29 cellular contexts compared by ENCODE assay signal in the genomic region with DNA sequence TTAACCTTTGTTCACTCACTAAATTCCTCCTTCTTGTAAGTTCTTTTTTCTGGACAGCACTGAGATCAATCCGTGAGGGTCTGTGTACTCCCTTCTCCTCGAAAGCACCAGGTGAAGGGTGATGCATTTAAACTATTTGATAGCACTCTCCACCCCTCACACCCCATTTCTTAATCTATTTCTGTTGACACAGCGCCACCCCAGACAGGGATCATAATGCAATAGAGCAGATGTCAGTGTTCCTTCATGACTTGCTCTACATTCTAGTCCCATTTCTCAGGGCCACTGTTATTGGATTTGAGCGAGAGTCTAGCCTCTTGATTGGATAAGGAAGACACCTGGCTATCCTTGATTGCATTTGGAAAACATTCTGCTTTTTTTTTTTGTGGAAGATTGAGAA. TPM values are rescaled to one million over a fixed set of nuclear protein-coding genes. Genes with fewer than 3 reads are reported as not detected.
A peak's percentile ranks its signal among the peaks of the same experiment; 100 is the strongest.
DNase-seq lines count a peak whose midpoint lies in the region; ATAC-seq and TF ChIP-seq lines count a peak whose summit lies in the region.
"Had no signal": no experiment of that assay in that cellular context is flagged by ENCODE, and none has a peak within 500 bp of the region (broad histone marks: within the 10 kb centered on the region; RNA-seq: fewer than 3 reads in every experiment).

No MANE protein-coding gene starts in this region.

- H3K9ac ChIP-seq in PC-3 (ENCODE audit: low read length) = no peak overlapping the region

- H3K4me1 ChIP-seq in PC-3 (ENCODE audit: insufficient read depth, low read length) = no peaks in the 10 kb centered on the region
- H3K4me1 ChIP-seq: adrenal gland, body of pancreas, psoas muscle, sigmoid colon, SJSA1, tibial artery had no signal

- ATAC-seq in PC-3 (no peak), left colon (peak; percentile 44)
- ATAC-seq: activated CD4-positive, CD25-positive, alpha-beta regulatory T cell treated with anti-CD3 and anti-CD28 coated beads, Interleukin-2, amount 50 U/mL, for 24 hours; body of pancreas; natural killer cell had no signal

- no peak overlapping the region for H3K4me2 ChIP-seq in PC-3 (ENCODE audit: low read length)

- intact Hi-C loops in PC-3 (cut with micrococcal nuclease) = no loop called here
- intact Hi-C loops in left colon (cut with DNase I, micrococcal nuclease) = no loop called here

- no peak overlapping the region for H3K27ac ChIP-seq in PC-3 (ENCODE audit: low read length)
- H3K27ac ChIP-seq: adrenal gland, body of pancreas, esophagus squamous epithelium, psoas muscle, sigmoid colon, SJSA1, tibial artery had no signal

- no peaks in the 10 kb centered on the region for H3F3A ChIP-seq in PC-3 (ENCODE audit: low read length, unreplicated experiment)

- no TSS peak for BruUV-seq in PC-3 (replicated peaks; lab: Mats Ljungman, UMichigan)

- H3K9me2 ChIP-seq in PC-3 (replicated peaks; ENCODE audit: low read length) = no peaks in the 10 kb centered on the region

- H3K79me2 ChIP-seq in PC-3 (ENCODE audit: low read length) = no peaks in the 10 kb centered on the region

- no peak overlapping the region for H3K4me3 ChIP-seq in PC-3 (ENCODE audit: low read length)
- H3K4me3 ChIP-seq: adrenal gland, body of pancreas, esophagus squamous epithelium, psoas muscle, sigmoid colon, SJSA1, tibial artery had no signal

- peak; percentile 18; the same call in 1 of the 2 replicates for TF ChIP-seq CTCF in PC-3 (conservative IDR thresholded peaks at IDR 0.05; ENCODE audit: low read depth, low read length)

- no peaks in the 10 kb centered on the region for H3K27me3 ChIP-seq in PC-3 (ENCODE audit: low read length)
- H3K27me3 ChIP-seq: adrenal gland, body of pancreas, esophagus squamous epithelium, sigmoid colon had no signal

- DNase-seq in NCI-H524 (lab: John Stamatoyannopoulos, UW) (peak; percentile 8 to 30), NCI-H524 treated with DMSO at 0.1 percent for 48 hours (lab: John Stamatoyannopoulos, UW) (no peak), HT-29 (ENCODE audit: low spot score) (peak; percentile 53), PC-3 (no peak), left colon (peak in 1 of 2 donors; percentile 42), glomerular visceral epithelial cell (ENCODE audit: extremely low spot score) (no peak), amniotic stem cell (lab: John Stamatoyannopoulos, UW) (no peak), NCI-H1930 (lab: John Stamatoyannopoulos, UW) (no peak)
- DNase-seq: activated CD4-positive, alpha-beta T cell treated with anti-CD3 and anti-CD28 coated beads, Interleukin-2, amount 50 U/mL, for 48 hours; activated naive CD4-positive, alpha-beta T cell; adrenal gland; body of pancreas; CD4-positive, alpha-beta T cell; esophagus squamous epithelium; foreskin melanocyte; kidney; MV-4-11; natural killer cell; NCI-H510A treated with DMSO at 0.1 percent for 48 hours; occipital lobe; psoas muscle; RPMI8226; sigmoid colon; stimulated activated CD4-positive, alpha-beta T cell treated with anti-CD3 and anti-CD28 coated beads, Interleukin-4, amount 100 ng/mL, for 24 hours; tibial artery had no signal

- H3K36me3 ChIP-seq in PC-3 (ENCODE audit: low read depth, low read length) = no peaks in the 10 kb centered on the region
- H3K36me3 ChIP-seq: adrenal gland, esophagus squamous epithelium, sigmoid colon, SJSA1, tibial artery had no signal

- no peaks in the 10 kb centered on the region for H3K9me3 ChIP-seq in PC-3 (ENCODE audit: low read length)
- H3K9me3 ChIP-seq: adrenal gland, body of pancreas, esophagus squamous epithelium, psoas muscle, sigmoid colon, SJSA1, tibial artery had no signal

- POLR2A ChIA-PET in PC-3 (lab: Charles Lee; ENCODE audit: unreplicated experiment) = no interaction called here

- CTCF ChIA-PET in PC-3 (lab: Charles Lee) = no interaction called here

- no peaks in the 10 kb centered on the region for H4K20me1 ChIP-seq in PC-3 (ENCODE audit: low read length)

- H2AFZ ChIP-seq in PC-3 (ENCODE audit: low read length) = no peak overlapping the region

RNA-seq across cellular contexts. Expression of a gene that starts 46.3 kb away (rescaled TPM):
- total RNA-seq in HT-29 (2014; rRNA removed; shearing (Covaris generic)) = 0.08 and 0.20 TPM in 2 replicates
- total RNA-seq in PC-3 (2014; rRNA removed) (1.1 and 3.0 TPM in 2 replicates), left colon (10 to 100 TPM; 28.9 to 40.0 TPM)
- total RNA-seq: CD4-positive, alpha-beta T cell; H4; natural killer cell; SJSA1; T-helper 1 cell treated with Interleukin-12 subunit alpha and Interleukin-12 subunit beta and Interleukin-4 antibody, amounts not matched to agents 30 ng/mL and 1 ng/mL, for 36 hours had no signal

Comparison
In these comparisons a context has a peak if more than half of its experiments do, and no peak if none do; other contexts are left out.
1. DNase-seq: peak in NCI-H524 (2 of 2) and HT-29 (single experiment); none in NCI-H524 treated with DMSO at 0.1 percent for 48 hours (single experiment), PC-3 (single experiment), glomerular visceral epithelial cell (single experiment), amniotic stem cell (single experiment) and NCI-H1930 (0 of 2).